Comparison of ENCODE assay signal across 9 cellular contexts in genomic region chr7:117731455-117731854, GRCh38.
DNase-seq lines count a peak whose midpoint lies in the region; ATAC-seq and TF ChIP-seq lines count a peak whose summit lies in the region.
"Had no signal": no experiment of that assay in that cellular context is flagged by ENCODE, and none has a peak within 500 bp of the region (broad histone marks: within the 10 kb centered on the region; RNA-seq: fewer than 3 reads in every experiment).

No MANE protein-coding gene starts in this region.

- H3K36me3 ChIP-seq in suprapubic skin (peaks cover 4% of the 10 kb centered on the region), spleen (peaks cover 0 to 32% (median 0%) of the 10 kb centered on the region in 6 donors)

- H3K27me3 Mint-ChIP-seq in osteocyte (ENCODE audit: unreplicated experiment), result no peaks in the 10 kb centered on the region

- no peak overlapping the region for H3K27ac Mint-ChIP-seq in osteocyte (ENCODE audit: unreplicated experiment)

- no peaks in the 10 kb centered on the region for H3K36me3 Mint-ChIP-seq in osteocyte (ENCODE audit: unreplicated experiment)

- TF ChIP-seq POLR2A in GM18505 (IDR thresholded peaks at IDR 0.05; ENCODE audit: borderline replicate concordance, extremely low read depth, insufficient read depth, insufficient read length) (no peak), suprapubic skin (IDR thresholded peaks at IDR 0.05) (no peak), spleen (IDR thresholded peaks at IDR 0.05) (no peak)

- no peaks in the 10 kb centered on the region for H3K9me3 ChIP-seq in suprapubic skin
- H3K9me3 ChIP-seq in spleen, result no peaks in the 10 kb centered on the region

- no peaks in the 10 kb centered on the region for H3K9me3 Mint-ChIP-seq in osteocyte (ENCODE audit: unreplicated experiment)

- WGBS in suprapubic skin, result 61% methylated on average over 6 of the region's 6 CpGs
- WGBS in spleen, 5 donors, result 37 to 55% (median 43%) methylated on average over 6 of the region's 6 CpGs

- TF ChIP-seq EP300 in suprapubic skin (IDR thresholded peaks at IDR 0.05), result no peak

- H3K27ac ChIP-seq in suprapubic skin (no peak overlapping the region), spleen (no peak overlapping the region)

- no peak overlapping the region for H3K4me3 ChIP-seq in suprapubic skin
- H3K4me3 ChIP-seq in spleen, result no peak overlapping the region

- ATAC-seq in GM18505 (IDR thresholded peaks at IDR 0.05; ENCODE audit: unreplicated experiment), result peak; percentile 90
- ATAC-seq in GM21367 (IDR thresholded peaks at IDR 0.05; ENCODE audit: unreplicated experiment), result peak; percentile 87
- ATAC-seq in HG03432 (IDR thresholded peaks at IDR 0.05; ENCODE audit: unreplicated experiment), result peak; percentile 93
- ATAC-seq in left ventricle myocardium superior, result peak; percentile 67
- ATAC-seq: left colon had no signal

- intact Hi-C loops in left ventricle myocardium superior (cut with micrococcal nuclease) (no loop called here), spleen (cut with DNase I; ENCODE audit: low total_unique reads) (no loop called here)

- TF ChIP-seq CTCF in suprapubic skin (IDR thresholded peaks at IDR 0.05), result no peak
- no peak for TF ChIP-seq CTCF in spleen (IDR thresholded peaks at IDR 0.05 in 8 of 11, conservative IDR thresholded peaks at IDR 0.05 in 3 of 11)
- no peak for TF ChIP-seq CTCF in osteocyte (IDR thresholded peaks at IDR 0.05)

- no peak overlapping the region for H3K4me3 Mint-ChIP-seq in osteocyte (ENCODE audit: unreplicated experiment)

- H3K27me3 ChIP-seq in suprapubic skin (no peaks in the 10 kb centered on the region), spleen (replicated peaks in 1 of 7) (no peaks in the 10 kb centered on the region)

- H3K4me1 Mint-ChIP-seq in osteocyte (ENCODE audit: unreplicated experiment), result peaks cover 14% of the 10 kb centered on the region

- H3K4me1 ChIP-seq in suprapubic skin (no peaks in the 10 kb centered on the region), spleen (no peaks in the 10 kb centered on the region)

- DNase-seq in left ventricle myocardium superior (no peak), suprapubic skin (ENCODE audit: low spot score in 2 of 2) (no peak), spleen (no peak), NCI-H2196 (lab: John Stamatoyannopoulos, UW; ENCODE audit: unreplicated experiment) (no peak), osteocyte (ENCODE audit: extremely low spot score, unreplicated experiment) (no peak)
- DNase-seq: left colon had no signal
